In genomic region chrX:47674776-47675175, GRCh38 we compare ENCODE assay signal across 1 cellular context.
TF ChIP-seq lines count a peak whose summit lies in the region.

No MANE protein-coding gene starts in this region.

TF ChIP-seq in K562, 482 proteins besides CTCF, POLR2A, EP300 and RAD21:
- TF ChIP-seq ETV6 (IDR thresholded peaks at IDR 0.05; ENCODE audit: borderline replicate concordance in 1 of 2, low read depth in 2 of 2, low read length in 1 of 2) (no peak), ETV6 (CRISPR knock-in tag; IDR thresholded peaks at IDR 0.05; ENCODE audit: borderline replicate concordance) (no peak), ATF3 (IDR thresholded peaks at IDR 0.05) (peak; percentile 16; the same call in 1 of the 2 replicates), ATF3 (CRISPR knock-in tag; conservative IDR thresholded peaks at IDR 0.05) (no peak)
